Comparison of ENCODE assay signal across 28 cellular contexts in the genomic region with DNA sequence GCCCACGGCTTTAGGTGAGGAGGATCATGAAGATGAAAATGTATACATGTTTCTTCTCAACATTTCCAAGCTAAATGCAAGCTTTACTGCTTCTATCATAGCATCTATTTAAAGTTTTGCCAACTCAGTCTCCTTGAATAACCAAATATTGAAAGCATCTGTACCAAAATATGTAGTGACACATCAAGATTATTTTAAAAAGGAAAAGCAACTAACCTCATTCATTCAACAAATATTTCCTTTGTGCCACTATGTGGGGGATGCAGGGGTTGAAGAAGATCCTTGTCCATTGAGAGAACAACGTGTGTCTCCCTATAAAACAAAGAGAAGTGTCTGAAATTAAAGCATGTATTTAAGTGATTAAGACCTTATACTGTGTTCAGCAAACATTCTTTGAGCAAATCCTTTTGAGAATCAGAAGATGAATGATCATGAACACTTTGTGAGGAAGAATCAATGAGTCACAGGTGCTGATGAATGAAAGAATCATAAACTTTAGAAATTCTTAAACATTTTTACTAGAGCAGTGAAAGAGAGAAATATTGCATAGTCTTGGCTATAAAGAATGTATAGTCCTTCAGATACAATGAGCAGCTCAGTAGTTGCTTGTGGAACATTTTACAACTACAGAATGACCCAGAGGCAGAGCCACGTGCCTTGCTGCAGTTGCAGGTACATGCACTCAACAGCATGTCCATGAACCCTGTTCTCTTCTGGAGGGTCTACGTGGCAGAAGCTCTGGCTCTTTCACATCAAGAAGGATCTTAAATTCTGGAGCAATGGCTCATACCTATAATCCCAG. TPM values are rescaled to one million over a fixed set of nuclear protein-coding genes. Genes with fewer than 3 reads are reported as not detected.
DNase-seq lines count a peak whose midpoint lies in the region; ATAC-seq and TF ChIP-seq lines count a peak whose summit lies in the region.
"Had no signal": no experiment of that assay in that cellular context is flagged by ENCODE, and none has a peak within 500 bp of the region (broad histone marks: within the 10 kb centered on the region; RNA-seq: fewer than 3 reads in every experiment).

No MANE protein-coding gene starts in this region.

- no peak overlapping the region for H3K4me3 Mint-ChIP-seq in natural killer cell
- H3K4me3 Mint-ChIP-seq: activated B cell treated with CpG ODN at 0.5 μM for 24 hours; activated CD4-positive, alpha-beta memory T cell treated with anti-CD3 and anti-CD28 coated beads, Interleukin-2, amount 10 ng/mL, durations not matched to agents 7 days and 5 days; activated T-cell treated with anti-CD3 and anti-CD28 coated beads, Interleukin-2, amount 50 U/mL, for 72 hours; CD4-positive, alpha-beta memory T cell; effector memory CD8-positive, alpha-beta T cell had no signal

- H3K4me1 Mint-ChIP-seq in natural killer cell, result no peaks in the 10 kb centered on the region
- H3K4me1 Mint-ChIP-seq: activated B cell treated with CpG ODN at 0.5 μM for 24 hours; activated CD4-positive, alpha-beta memory T cell treated with anti-CD3 and anti-CD28 coated beads, Interleukin-2, amount 10 ng/mL, durations not matched to agents 7 days and 5 days had no signal

- peaks cover 29% of the 10 kb centered on the region for H3K4me1 ChIP-seq in vagina
- H3K4me1 ChIP-seq: A549, gastrocnemius medialis, HAP-1 had no signal

- H3K4me3 ChIP-seq in AG10803 (ENCODE audit: low read length), result no peak overlapping the region
- no peak overlapping the region for H3K4me3 ChIP-seq in vagina
- H3K4me3 ChIP-seq: A549, gastrocnemius medialis, HAP-1 had no signal

- ATAC-seq in esophagus mucosa (peak; percentile 10), natural killer cell (no peak), HG03139 (IDR thresholded peaks at IDR 0.05; ENCODE audit: unreplicated experiment) (no peak)
- ATAC-seq: A549; effector memory CD8-positive, alpha-beta T cell; gastrocnemius medialis had no signal

- POLR2A ChIA-PET in RWPE1 (lab: Yijun Ruan, JAX; ENCODE audit: low non-redundant PET), result no interaction called here

- DNase-seq in AG10803 (ENCODE audit: low read depth), result peak; percentile 65
- peak; percentile 2 for DNase-seq in RWPE1 (ENCODE audit: low spot score)
- DNase-seq in myocyte (ENCODE audit: low read depth), result peak; percentile 14
- DNase-seq in natural killer cell, result no peak
- DNase-seq in C1 segment of cervical spinal cord (lab: John Stamatoyannopoulos, UW), result no peak
- no peak for DNase-seq in vagina (ENCODE audit: extremely low spot score in 2 of 2)
- DNase-seq: activated B cell treated with CpG ODN at 0.5 μM for 24 hours; activated CD4-positive, alpha-beta memory T cell treated with anti-CD3 and anti-CD28 coated beads, Interleukin-2, amount 10 ng/mL, durations not matched to agents 7 days and 5 days; activated naive CD4-positive, alpha-beta T cell treated with anti-CD3 and anti-CD28 coated beads, Interleukin-2, amount 50 U/mL, for 16 hours; activated T-cell treated with anti-CD3 and anti-CD28 coated beads, Interleukin-2, amount 50 U/mL, for 72 hours; CD4-positive, alpha-beta memory T cell; effector memory CD8-positive, alpha-beta T cell; gastrocnemius medialis; kidney glomerular epithelial cell; NCI-H1436; NCI-H524; occipital lobe; stimulated activated CD4-positive, alpha-beta T cell treated with anti-CD3 and anti-CD28 coated beads, Interleukin-15, amount 100 ng/mL, for 24 hours had no signal

- CTCF ChIA-PET in RWPE1 (lab: Yijun Ruan, JAX), result no interaction called here

- H3K9me3 Mint-ChIP-seq in natural killer cell, result no peaks in the 10 kb centered on the region
- H3K9me3 Mint-ChIP-seq: activated T-cell treated with anti-CD3 and anti-CD28 coated beads, Interleukin-2, amount 50 U/mL, for 72 hours; effector memory CD8-positive, alpha-beta T cell had no signal

- TF ChIP-seq CTCF in AG10803 (conservative IDR thresholded peaks at IDR 0.05; ENCODE audit: low read length) (no peak), RWPE1 (conservative IDR thresholded peaks at IDR 0.05; ENCODE audit: low read depth) (no peak), natural killer cell (IDR thresholded peaks at IDR 0.05) (no peak), vagina (IDR thresholded peaks at IDR 0.05) (no peak)

- intact Hi-C loops in natural killer cell (cut with micrococcal nuclease), result no loop called here
- intact Hi-C loops in vagina (cut with DNase I), result no loop called here

- TF ChIP-seq POLR2A in vagina (IDR thresholded peaks at IDR 0.05), result no peak

- H3K27ac ChIP-seq in RWPE1 (peak overlapping the region; percentile 73), vagina (no peak overlapping the region)
- H3K27ac ChIP-seq: A549, gastrocnemius medialis had no signal

- H3K36me3 Mint-ChIP-seq in natural killer cell, result no peaks in the 10 kb centered on the region

- no peak overlapping the region for H3K27ac Mint-ChIP-seq in natural killer cell
- H3K27ac Mint-ChIP-seq: activated B cell treated with CpG ODN at 0.5 μM for 24 hours; activated CD4-positive, alpha-beta memory T cell treated with anti-CD3 and anti-CD28 coated beads, Interleukin-2, amount 10 ng/mL, durations not matched to agents 7 days and 5 days; activated T-cell treated with anti-CD3 and anti-CD28 coated beads, Interleukin-2, amount 50 U/mL, for 72 hours; CD4-positive, alpha-beta memory T cell; effector memory CD8-positive, alpha-beta T cell had no signal

- no peaks in the 10 kb centered on the region for H3K9me3 ChIP-seq in vagina
- H3K9me3 ChIP-seq: gastrocnemius medialis, HAP-1 had no signal

- no peaks in the 10 kb centered on the region for H3K36me3 ChIP-seq in vagina
- H3K36me3 ChIP-seq: gastrocnemius medialis, HAP-1 had no signal

- H3K27me3 Mint-ChIP-seq in natural killer cell (ENCODE audit: low read depth in 2 of 2), result peaks cover 0 to 17% of the 10 kb centered on the region in 2 donors
- H3K27me3 Mint-ChIP-seq: activated CD4-positive, alpha-beta memory T cell treated with anti-CD3 and anti-CD28 coated beads, Interleukin-2, amount 10 ng/mL, durations not matched to agents 7 days and 5 days; CD4-positive, alpha-beta memory T cell had no signal

- H3K27me3 ChIP-seq in vagina, result no peaks in the 10 kb centered on the region
- H3K27me3 ChIP-seq: gastrocnemius medialis had no signal

RNA-seq across cellular contexts. Expression of a gene that starts 13.9 kb away (rescaled TPM):
- total RNA-seq in esophagus mucosa (0.32 TPM), myocyte (not detected in 2 replicates), natural killer cell (under 1 TPM in 1 of 3 donors, not detected in 2; 0.40 TPM), vagina (not detected)
- not detected for polyA plus RNA-seq in myocyte (2012)
- total RNA-seq: activated B cell treated with CpG ODN at 0.5 μM for 24 hours; activated CD4-positive, alpha-beta memory T cell treated with anti-CD3 and anti-CD28 coated beads, Interleukin-2, amount 10 ng/mL, durations not matched to agents 7 days and 5 days; activated T-cell treated with anti-CD3 and anti-CD28 coated beads, Interleukin-2, amount 50 U/mL, for 72 hours; chondrocyte; gastrocnemius medialis; lung microvascular endothelial cell; M059J; occipital lobe; RPMI7951 had no signal
- polyA plus RNA-seq: A549 had no signal

RNA-seq across cellular contexts. Expression of a gene that starts 20.5 kb away (rescaled TPM):
- total RNA-seq in esophagus mucosa (not detected), myocyte (not detected in 2 replicates), natural killer cell (not detected), vagina (not detected)
- polyA plus RNA-seq in myocyte (2012), result not detected
- total RNA-seq: activated B cell treated with CpG ODN at 0.5 μM for 24 hours; activated CD4-positive, alpha-beta memory T cell treated with anti-CD3 and anti-CD28 coated beads, Interleukin-2, amount 10 ng/mL, durations not matched to agents 7 days and 5 days; activated T-cell treated with anti-CD3 and anti-CD28 coated beads, Interleukin-2, amount 50 U/mL, for 72 hours; chondrocyte; gastrocnemius medialis; lung microvascular endothelial cell; M059J; occipital lobe; RPMI7951; subcutaneous adipose tissue; ureter had no signal
- polyA plus RNA-seq: A549; CD4-positive, alpha-beta memory T cell had no signal

RNA-seq across cellular contexts. Expression of a gene that starts 48.5 kb away (rescaled TPM):
- total RNA-seq in esophagus mucosa (79.0 TPM), myocyte (not detected in 2 replicates), natural killer cell (1 to 10 TPM in 2 of 3 donors, not detected in 1; 1.0 to 1.2 TPM), vagina (51.3 TPM)
- polyA plus RNA-seq in myocyte (2012), result 3.3 TPM
- total RNA-seq: activated B cell treated with CpG ODN at 0.5 μM for 24 hours, chondrocyte, gastrocnemius medialis, occipital lobe, RPMI7951 had no signal
- polyA plus RNA-seq: A549 had no signal

Comparison
In these comparisons a context has a peak if more than half of its experiments do, and no peak if none do; other contexts are left out.
1. DNase-seq: peak in AG10803 (single experiment), RWPE1 (single experiment) and myocyte (single experiment); none in natural killer cell (single experiment), C1 segment of cervical spinal cord (0 of 14) and vagina (0 of 2).
2. RNA of a gene that starts 48.5 kb away (total RNA-seq): 79.0 TPM in esophagus mucosa (single experiment) and 51.3 TPM in vagina (single experiment); 1.0 to 1.2 TPM in natural killer cell and not detected in myocyte; every median in the first group is over 10 times any median in the second.